In the genomic region with DNA sequence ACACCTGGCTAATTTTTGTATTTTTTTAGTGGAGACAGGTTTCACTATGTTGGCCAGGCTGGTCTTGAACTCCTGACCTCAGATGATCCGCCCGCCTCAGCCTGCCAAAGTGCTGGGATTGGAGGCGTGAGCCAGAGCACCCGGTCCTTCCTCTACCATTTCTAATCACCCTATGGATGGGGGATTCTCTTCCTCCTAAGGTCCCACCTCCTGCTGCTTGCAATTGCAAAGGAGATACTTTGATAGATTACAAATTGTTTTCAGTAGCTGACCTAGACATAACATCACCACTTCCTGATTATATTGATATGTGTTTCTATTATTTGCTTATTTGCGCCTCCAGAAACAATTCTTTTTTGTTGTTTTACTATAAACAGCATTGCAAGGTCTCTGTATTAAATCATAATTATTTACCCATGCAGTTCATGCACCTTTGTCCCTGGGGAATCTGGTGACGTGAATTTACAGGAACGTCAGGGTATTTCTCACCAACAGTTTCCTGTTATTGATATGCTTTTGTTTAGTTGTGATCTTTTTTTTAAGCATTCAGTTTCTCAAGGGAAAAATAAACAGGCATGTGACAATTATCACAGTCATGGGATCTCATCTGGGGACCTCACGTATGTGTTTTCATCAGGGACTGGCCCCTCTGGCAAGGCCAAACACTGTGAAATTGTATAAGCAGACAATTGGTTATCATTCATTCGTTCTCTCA, we compare ENCODE assay signal across 17 cellular contexts. TPM values are rescaled to one million over a fixed set of nuclear protein-coding genes. Genes with fewer than 3 reads are reported as not detected.
"Had no signal": no experiment of that assay in that cellular context is flagged by ENCODE, and none has a peak within 500 bp of the region (broad histone marks: within the 10 kb centered on the region; RNA-seq: fewer than 3 reads in every experiment).

No MANE protein-coding gene starts in this region.

- H3K4me3 ChIP-seq: right atrium auricular region, transverse colon had no signal

- H3K27me3 ChIP-seq: right atrium auricular region, transverse colon had no signal

- H3K4me1 ChIP-seq: right atrium auricular region, transverse colon had no signal

- DNase-seq: activated CD4-positive, alpha-beta T cell treated with anti-CD3 and anti-CD28 coated beads, Interleukin-2, amount 50 U/mL, for 1 hour; activated CD4-positive, CD25-positive, alpha-beta regulatory T cell; activated CD8-positive, alpha-beta memory T cell treated with anti-CD3 and anti-CD28 coated beads for 24 hours; activated naive CD8-positive, alpha-beta T cell treated with anti-CD3 and anti-CD28 coated beads for 36 hours; cerebellar nuclear complex; hippocampal formation; mammary epithelial cell; nucleus accumbens; posterior cingulate gyrus; small intestine; stimulated activated naive CD8-positive, alpha-beta T cell treated with anti-CD3 and anti-CD28 coated beads, Interleukin-15, Interleukin-2, amounts not matched to agents 100 U/mL and 50 U/mL, for 24 hours; T-helper 2 cell; transverse colon had no signal

- FAIRE-seq: keratinocyte, small intestine had no signal

- ATAC-seq: left lobe of liver; stimulated activated naive CD8-positive, alpha-beta T cell treated with anti-CD3 and anti-CD28 coated beads, Interleukin-15, Interleukin-2, amounts not matched to agents 100 U/mL and 50 U/mL, for 24 hours had no signal

- H3K36me3 ChIP-seq: right atrium auricular region, transverse colon had no signal

- H3K9me3 ChIP-seq: right atrium auricular region, transverse colon had no signal

- H3K27ac ChIP-seq: right atrium auricular region, transverse colon had no signal

RNA-seq across cellular contexts. Expression of a gene that starts 43.2 kb away (rescaled TPM):
- total RNA-seq: activated naive CD8-positive, alpha-beta T cell treated with anti-CD3 and anti-CD28 coated beads for 36 hours; activated T-helper 1 cell treated with anti-CD3 and anti-CD28 coated beads, Interleukin-12 subunit alpha, Interleukin-12 subunit beta, Interleukin-2, Interleukin-4 antibody, amounts not matched to agents 30 ng/mL and 10 ng/mL and 1 ng/mL, durations not matched to agents 14 hours and 24 hours and 36 hours; left lobe of liver; right atrium auricular region; transverse colon had no signal
- polyA plus RNA-seq: mammary epithelial cell had no signal
